In the genomic region with DNA sequence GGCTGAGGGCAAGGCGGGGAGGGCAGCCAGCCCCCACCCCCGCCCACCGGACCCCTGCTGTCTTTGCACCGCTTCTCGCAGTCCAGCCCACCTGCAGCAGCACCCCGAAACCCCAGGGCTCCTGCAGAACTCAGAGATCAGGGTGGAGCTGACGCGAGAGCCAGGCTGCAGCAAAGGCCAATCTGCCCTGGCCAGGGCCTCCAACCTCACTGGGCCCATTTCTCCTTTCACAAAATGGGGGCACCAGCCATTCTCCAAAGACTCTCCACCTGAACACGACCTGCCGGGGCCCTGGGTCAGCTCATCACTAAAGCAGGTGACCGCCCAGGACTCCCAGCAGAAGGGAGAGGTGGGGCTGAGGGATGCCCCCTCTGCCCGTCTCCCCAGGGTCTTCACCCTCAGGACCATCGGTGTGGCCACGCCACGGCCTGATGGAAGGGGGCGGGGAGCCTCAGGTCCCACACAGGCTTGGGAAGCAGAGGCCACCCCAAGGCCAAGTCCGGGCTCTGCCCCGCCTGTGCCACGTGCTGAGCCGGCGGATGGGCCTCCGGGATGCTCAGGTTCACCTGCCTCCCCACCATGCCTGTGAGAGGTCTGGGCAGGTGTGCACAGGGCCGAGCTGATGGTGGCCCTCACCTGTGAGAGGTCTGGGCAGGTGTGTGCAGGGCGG, we compare ENCODE assay signal across 22 cellular contexts. TPM values are rescaled to one million over a fixed set of nuclear protein-coding genes. Genes with fewer than 3 reads are reported as not detected.
A peak's percentile ranks its signal among the peaks of the same experiment; 100 is the strongest.
DNase-seq lines count a peak whose midpoint lies in the region; ATAC-seq and TF ChIP-seq lines count a peak whose summit lies in the region.
"Had no signal": no experiment of that assay in that cellular context is flagged by ENCODE, and none has a peak within 500 bp of the region (broad histone marks: within the 10 kb centered on the region; RNA-seq: fewer than 3 reads in every experiment).

No MANE protein-coding gene starts in this region.

- TF ChIP-seq EP300 in SK-N-SH (IDR thresholded peaks at IDR 0.05; ENCODE audit: borderline replicate concordance in 1 of 2, low read depth in 1 of 2, low read length in 1 of 2) (no peak), transverse colon (IDR thresholded peaks at IDR 0.05; ENCODE audit: low read depth) (no peak)

- H3K9me3 ChIP-seq in SK-N-SH = no peaks in the 10 kb centered on the region
- no peaks in the 10 kb centered on the region for H3K9me3 ChIP-seq in muscle layer of colon (ENCODE audit: low read length)
- no peaks in the 10 kb centered on the region for H3K9me3 ChIP-seq in transverse colon
- H3K9me3 ChIP-seq: A549, spleen had no signal

- H3K9ac ChIP-seq in SK-N-SH (no peak overlapping the region), muscle layer of colon (ENCODE audit: low read length) (no peak overlapping the region)

- no peak overlapping the region for H3K4me3 ChIP-seq in SK-N-SH (ENCODE audit: low read depth in 2 of 2, low read length in 1 of 2)
- H3K4me3 ChIP-seq in muscle layer of colon (ENCODE audit: low read depth in 1 of 2, low read length in 2 of 2) = peak overlapping the region in 1 of 2 donors; percentile 43
- no peak overlapping the region for H3K4me3 ChIP-seq in transverse colon
- H3K4me3 ChIP-seq: A549, lung had no signal

- ATAC-seq in SK-N-SH treated with all-trans-retinoic acid at 6 μM for 48 hours = no peak
- no peak for ATAC-seq in GM18870 (IDR thresholded peaks at IDR 0.05; ENCODE audit: unreplicated experiment)
- ATAC-seq: A549; PC-3; stimulated activated naive CD8-positive, alpha-beta T cell treated with anti-CD3 and anti-CD28 coated beads, Interleukin-15, amount 100 ng/mL, for 72 hours had no signal

- no peaks in the 10 kb centered on the region for H3K27me3 ChIP-seq in SK-N-SH (ENCODE audit: insufficient read depth)
- H3K27me3 ChIP-seq in muscle layer of colon (ENCODE audit: control insufficient read depth in 1 of 2, insufficient read depth in 2 of 2, low read length in 2 of 2) = no peaks in the 10 kb centered on the region
- H3K27me3 ChIP-seq in transverse colon = no peaks in the 10 kb centered on the region
- H3K27me3 ChIP-seq: spleen had no signal

- H3K9me2 ChIP-seq in SK-N-SH = no peaks in the 10 kb centered on the region

- H3F3A ChIP-seq in SK-N-SH (replicated peaks; ENCODE audit: insufficient read depth) = no peaks in the 10 kb centered on the region

- TF ChIP-seq POLR2A in transverse colon (IDR thresholded peaks at IDR 0.05) = no peak

- no peak overlapping the region for H2AFZ ChIP-seq in SK-N-SH (ENCODE audit: low read depth)

- peaks cover 0 to 25% of the 10 kb centered on the region in 2 experiments; a peak in 1 of 4 replicates for H3K4me1 ChIP-seq in SK-N-SH (ENCODE audit: control insufficient read depth in 1 of 2, insufficient read depth in 2 of 2, low read depth in 1 of 2, low read length in 1 of 2)
- peaks cover 87% of the 10 kb centered on the region for H3K4me1 ChIP-seq in muscle layer of colon (ENCODE audit: insufficient read depth, low read length)
- H3K4me1 ChIP-seq in transverse colon = peaks cover 13 to 61% (median 38%) of the 10 kb centered on the region in 4 donors

- no peak overlapping the region for H3K4me2 ChIP-seq in SK-N-SH
- H3K4me2 ChIP-seq: A549 had no signal

- intact Hi-C loops in transverse colon (cut with DNase I; ENCODE audit: low total_unique reads) = no loop called here

- CTCF ChIA-PET in SK-N-SH (lab: Yijun Ruan, JAX) = interaction anchor here (1.7 to 2.1 kb wide), 2 partner anchors 41 to 114 kb away, joined by 6 to 10 read pairs; no protein-coding TSS in a partner anchor
- CTCF ChIA-PET in RWPE1 (lab: Yijun Ruan, JAX) = interaction anchor here (0.6 to 1.7 kb wide), 4 partner anchors 8 to 63 kb away, joined by 3 to 8 read pairs (median 4); no protein-coding TSS in a partner anchor

- H3K79me2 ChIP-seq in SK-N-SH (ENCODE audit: insufficient read depth) = peaks cover 76% of the 10 kb centered on the region

- H4K20me1 ChIP-seq in SK-N-SH (ENCODE audit: insufficient read depth) = peaks cover 95% of the 10 kb centered on the region

- H3K36me3 ChIP-seq in SK-N-SH (replicated peaks in 1 of 2; ENCODE audit: control insufficient read depth in 1 of 2, insufficient read depth in 2 of 2, low read length in 1 of 2) (peaks cover 0 to 8% of the 10 kb centered on the region in 2 experiments), muscle layer of colon (ENCODE audit: insufficient read depth, low read length) (peaks cover 3% of the 10 kb centered on the region), transverse colon (no peaks in the 10 kb centered on the region)

- no peak for TF ChIP-seq RAD21 in SK-N-SH (IDR thresholded peaks at IDR 0.05; ENCODE audit: low read length)

- H3K27ac ChIP-seq in SK-N-SH (ENCODE audit: low read depth in 2 of 2, low read length in 1 of 2) = no peak overlapping the region
- peak overlapping the region; percentile 80 for H3K27ac ChIP-seq in RWPE1
- H3K27ac ChIP-seq in muscle layer of colon (ENCODE audit: low read depth, low read length) = peak overlapping the region; percentile 76
- H3K27ac ChIP-seq in transverse colon = peak overlapping the region; percentile 42 to 50 (median 47)
- H3K27ac ChIP-seq: A549 had no signal

- 100% methylated on average over 2 of the region's 24 CpGs for WGBS in SK-N-SH (ENCODE audit: low lambda C conversion rate)
- WGBS in transverse colon (ENCODE audit: low coverage in 1 of 2), 2 donors = 86% methylated on average over 17 of the region's 24 CpGs; no CpG with 5 or more reads in 1 of the 2 donors

- TF ChIP-seq CTCF in SK-N-SH (IDR thresholded peaks at IDR 0.05) (no peak), RWPE1 (conservative IDR thresholded peaks at IDR 0.05; ENCODE audit: low read depth) (no peak), transverse colon (IDR thresholded peaks at IDR 0.05) (no peak)

- DNase-seq in SK-N-SH = peak; percentile 24
- no peak for DNase-seq in RWPE1 (ENCODE audit: low spot score)
- no peak for DNase-seq in transverse colon
- DNase-seq in activated effector memory CD4-positive, alpha-beta T cell treated with anti-CD3 and anti-CD28 coated beads, Interleukin-2, amount 50 U/mL, for 16 hours = no peak
- DNase-seq in stimulated activated CD4-positive, alpha-beta T cell treated with anti-CD3 and anti-CD28 coated beads, Interleukin-4, amount 100 ng/mL, for 1 hour = no peak
- DNase-seq: activated CD4-positive, alpha-beta T cell treated with anti-CD3 and anti-CD28 coated beads, Interleukin-2, amount 10 ng/mL, durations not matched to agents 24 days and 14 days; activated naive CD8-positive, alpha-beta T cell treated with anti-CD3 and anti-CD28 coated beads, Interleukin-2, amount 10 ng/mL, durations not matched to agents 7 days and 5 days; cerebellar nuclear complex; foreskin melanocyte; HCEC 1CT; hippocampal formation; KG1; NCI-H1930; PC-3; stimulated activated CD4-positive, alpha-beta T cell treated with anti-CD3 and anti-CD28 coated beads, Interleukin-4, amount 100 ng/mL, for 4 hours; stimulated activated naive CD8-positive, alpha-beta T cell treated with anti-CD3 and anti-CD28 coated beads, Interleukin-15, amount 100 ng/mL, for 72 hours had no signal

- in situ Hi-C loops in transverse colon (cut with MboI; ENCODE audit: low pct_ligation_motif_present in 1 of 4, low pct_unique_long_range_greater_than_20kb in 1 of 4, low sequenced_read_pairs in 3 of 4) = no loop called here

- POLR2A ChIA-PET in SK-N-SH (lab: Yijun Ruan, JAX) (no interaction called here), RWPE1 (lab: Yijun Ruan, JAX; ENCODE audit: low non-redundant PET) (no interaction called here)

TF ChIP-seq in SK-N-SH, 30 proteins besides CTCF, POLR2A, EP300 and RAD21 (continues in another document):
- TF ChIP-seq EZH2phosphoT487 (IDR thresholded peaks at IDR 0.05; ENCODE audit: borderline replicate concordance, low read depth) (no peak), PBX3 (IDR thresholded peaks at IDR 0.05) (no peak), RFX5 (IDR thresholded peaks at IDR 0.05; ENCODE audit: low read length) (no peak), NFIC (IDR thresholded peaks at IDR 0.05; ENCODE audit: borderline replicate concordance) (no peak)

TF ChIP-seq in SK-N-SH treated with all-trans-retinoic acid at 6 μM for 48 hours, 23 proteins besides CTCF, POLR2A, EP300 and RAD21 (continues in another document):
- no peak for TF ChIP-seq GLIS3 (CRISPR knock-in tag; IDR thresholded peaks at IDR 0.05)
- TF ChIP-seq, protein P1, sequence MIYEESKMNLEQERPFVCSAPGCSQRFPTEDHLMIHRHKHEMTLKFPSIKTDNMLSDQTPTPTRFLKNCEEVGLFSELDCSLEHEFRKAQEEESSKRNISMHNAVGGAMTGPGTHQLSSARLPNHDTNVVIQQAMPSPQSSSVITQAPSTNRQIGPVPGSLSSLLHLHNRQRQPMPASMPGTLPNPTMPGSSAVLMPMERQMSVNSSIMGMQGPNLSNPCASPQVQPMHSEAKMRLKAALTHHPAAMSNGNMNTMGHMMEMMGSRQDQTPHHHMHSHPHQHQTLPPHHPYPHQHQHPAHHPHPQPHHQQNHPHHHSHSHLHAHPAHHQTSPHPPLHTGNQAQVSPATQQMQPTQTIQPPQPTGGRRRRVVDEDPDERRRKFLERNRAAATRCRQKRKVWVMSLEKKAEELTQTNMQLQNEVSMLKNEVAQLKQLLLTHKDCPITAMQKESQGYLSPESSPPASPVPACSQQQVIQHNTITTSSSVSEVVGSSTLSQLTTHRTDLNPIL (CRISPR knock-in tag; IDR thresholded peaks at IDR 0.05; ENCODE audit: low read depth) = no peak
- no peak for TF ChIP-seq POU6F1 (CRISPR knock-in tag; IDR thresholded peaks at IDR 0.05; ENCODE audit: borderline replicate concordance, low read depth)
- TF ChIP-seq TCF4 (CRISPR knock-in tag; IDR thresholded peaks at IDR 0.05; ENCODE audit: borderline replicate concordance) = no peak

RNA-seq across cellular contexts. Expression of gene NACC2, which starts 13.1 kb away (rescaled TPM):
- 18.4 and 22.1 TPM in 2 replicates for polyA plus RNA-seq in SK-N-SH (2012; rRNA removed)
- polyA plus RNA-seq in SK-N-SH (2012; cell fraction: cytosol; rRNA removed) = 11.0 and 14.6 TPM in 2 replicates
- polyA plus RNA-seq in SK-N-SH (2012; cell fraction: nucleus; rRNA removed) = 32.2 and 32.4 TPM in 2 replicates
- 10 to 100 TPM; 22.2 to 64.3 (median 26.5) TPM for total RNA-seq in transverse colon

RNA-seq across cellular contexts. Expression of gene TMEM250, which starts 36.7 kb away (rescaled TPM):
- polyA plus RNA-seq in SK-N-SH (2012; rRNA removed) = 22.1 and 25.9 TPM in 2 replicates
- 14.6 and 21.9 TPM in 2 replicates for polyA plus RNA-seq in SK-N-SH (2012; cell fraction: cytosol; rRNA removed)
- polyA plus RNA-seq in SK-N-SH (2012; cell fraction: nucleus; rRNA removed) = 31.1 and 36.2 TPM in 2 replicates
- total RNA-seq in transverse colon = 100 to 1,000 TPM in 2 of 4 donors, 10 to 100 TPM in 2; 50.3 to 187 (median 86.6) TPM

Comparison
In these comparisons a context has a peak if more than half of its experiments do, and no peak if none do; other contexts are left out.
1. H3K27ac ChIP-seq: peak in RWPE1 (single experiment), muscle layer of colon (single experiment) and transverse colon (4 of 4); none in SK-N-SH (0 of 2).